Comparison of ENCODE assay signal across 18 cellular contexts in genomic region chr16:6862058-6862457, GRCh38.
"Had no signal": no experiment of that assay in that cellular context is flagged by ENCODE, and none has a peak within 500 bp of the region (broad histone marks: within the 10 kb centered on the region; RNA-seq: fewer than 3 reads in every experiment).

No MANE protein-coding gene starts in this region.

- H3K4me2 ChIP-seq: smooth muscle cell had no signal

- H3K9me3 ChIP-seq: ovary, tibial artery had no signal

- H3K9me3 Mint-ChIP-seq: type B pancreatic cell had no signal

- H3K4me3 Mint-ChIP-seq: memory B cell; natural killer cell; stimulated activated naive CD8-positive, alpha-beta T cell treated with anti-CD3 and anti-CD28 coated beads, Interleukin-15, amount 100 ng/mL, for 72 hours; type B pancreatic cell had no signal

- H3K4me1 ChIP-seq: tibial artery had no signal

- DNase-seq: dorsolateral prefrontal cortex; effector CD4-positive, alpha-beta T cell; hypothalamus; kidney; natural killer cell; occipital lobe; ovary; stimulated activated CD4-positive, alpha-beta T cell treated with anti-CD3 and anti-CD28 coated beads, Interleukin-12 subunit alpha, Interleukin-12 subunit beta, amount 100 ng/mL, for 4 hours; stimulated activated CD4-positive, alpha-beta T cell treated with anti-CD3 and anti-CD28 coated beads, Interleukin-1b, Interleukin-23, amount 100 ng/mL, for 48 hours; stimulated activated CD4-positive, alpha-beta T cell treated with anti-CD3 and anti-CD28 coated beads, Interleukin-4, amount 100 ng/mL, for 1 hour; stimulated activated CD8-positive, alpha-beta memory T cell treated with anti-CD3 and anti-CD28 coated beads, Interleukin-4, amount 100 ng/mL, for 48 hours; stimulated activated naive CD4-positive, alpha-beta T cell; stimulated activated naive CD8-positive, alpha-beta T cell treated with anti-CD3 and anti-CD28 coated beads, Interleukin-15, amount 100 ng/mL, for 72 hours; tibial artery had no signal

- H3K27ac ChIP-seq: dorsolateral prefrontal cortex, ovary, tibial artery had no signal

- H3K27me3 Mint-ChIP-seq: memory B cell; stimulated activated naive CD8-positive, alpha-beta T cell treated with anti-CD3 and anti-CD28 coated beads, Interleukin-15, amount 100 ng/mL, for 72 hours had no signal

- H3K36me3 Mint-ChIP-seq: memory B cell, natural killer cell, type B pancreatic cell had no signal

- H3K27ac Mint-ChIP-seq: memory B cell; natural killer cell; stimulated activated naive CD8-positive, alpha-beta T cell treated with anti-CD3 and anti-CD28 coated beads, Interleukin-15, amount 100 ng/mL, for 72 hours; type B pancreatic cell had no signal

- H3K27me3 ChIP-seq: dorsolateral prefrontal cortex, ovary, tibial artery had no signal

- H3K36me3 ChIP-seq: ovary, tibial artery had no signal

- H3K4me3 ChIP-seq: dorsolateral prefrontal cortex, lung, ovary, smooth muscle cell, tibial artery had no signal

- H3K4me1 Mint-ChIP-seq: natural killer cell; stimulated activated naive CD8-positive, alpha-beta T cell treated with anti-CD3 and anti-CD28 coated beads, Interleukin-15, amount 100 ng/mL, for 72 hours had no signal
